ENCODE assay signal across 19 cellular contexts in genomic region chr11:8025816-8026215, GRCh38. TPM values are rescaled to one million over a fixed set of nuclear protein-coding genes. Genes with fewer than 3 reads are reported as not detected.
DNase-seq lines count a peak whose midpoint lies in the region; ATAC-seq lines count a peak whose summit lies in the region.
"Had no signal": no experiment of that assay in that cellular context is flagged by ENCODE, and none has a peak within 500 bp of the region (broad histone marks: within the 10 kb centered on the region; RNA-seq: fewer than 3 reads in every experiment).

No MANE protein-coding gene starts in this region.

- H3K4me3 Mint-ChIP-seq in activated T-cell treated with anti-CD3 and anti-CD28 coated beads, Interleukin-2, amount 50 U/mL, for 72 hours, result no peak overlapping the region
- no peak overlapping the region for H3K4me3 Mint-ChIP-seq in stimulated activated effector memory CD8-positive, alpha-beta T cell treated with anti-CD3 and anti-CD28 coated beads, Interleukin-12 subunit alpha, Interleukin-12 subunit beta, amount 100 ng/mL, for 72 hours
- H3K4me3 Mint-ChIP-seq in activated CD4-positive, alpha-beta T cell treated with anti-CD3 and anti-CD28 coated beads, Interleukin-2, amount 10 ng/mL, durations not matched to agents 24 days and 14 days, result no peak overlapping the region
- H3K4me3 Mint-ChIP-seq: type B pancreatic cell had no signal

- H3K27ac ChIP-seq in SJSA1, result peak overlapping the region; percentile 46; the same call in 1 of the 2 replicates
- H3K27ac ChIP-seq: colonic mucosa, esophagus squamous epithelium had no signal

- intact Hi-C loops in activated CD4-positive, alpha-beta T cell treated with anti-CD3 and anti-CD28 coated beads, Interleukin-2, amount 10 ng/mL, durations not matched to agents 24 days and 14 days (cut with micrococcal nuclease), result no loop called here

- no peak for DNase-seq in activated T-cell treated with anti-CD3 and anti-CD28 coated beads, Interleukin-2, amount 50 U/mL, for 72 hours
- no peak for DNase-seq in activated T-cell treated with anti-CD3 and anti-CD28 coated beads for 4 hours
- DNase-seq in SJSA1 (ENCODE audit: low read depth in 1 of 2, low spot score in 2 of 2), result peak in 1 of 2 experiments; percentile 41
- DNase-seq in fibroblast of gingiva (ENCODE audit: low read depth), result peak; percentile 52
- peak in 1 of 2 donors; percentile 30 for DNase-seq in stimulated activated effector memory CD8-positive, alpha-beta T cell treated with anti-CD3 and anti-CD28 coated beads, Interleukin-12 subunit alpha, Interleukin-12 subunit beta, amount 100 ng/mL, for 72 hours (ENCODE audit: low spot score in 2 of 2)
- no peak for DNase-seq in NCI-H510A treated with DMSO at 0.1 percent for 48 hours (lab: John Stamatoyannopoulos, UW)
- DNase-seq in NCI-H526 (lab: John Stamatoyannopoulos, UW), result no peak
- no peak for DNase-seq in activated CD4-positive, alpha-beta T cell treated with anti-CD3 and anti-CD28 coated beads, Interleukin-2, amount 10 ng/mL, durations not matched to agents 24 days and 14 days
- DNase-seq: activated CD8-positive, alpha-beta memory T cell treated with anti-CD3 and anti-CD28 coated beads for 24 hours; activated naive CD4-positive, alpha-beta T cell treated with anti-CD3 and anti-CD28 coated beads, Interleukin-2, amount 50 U/mL, for 16 hours; esophagus squamous epithelium; mucosa of descending colon; NCI-H187; NCI-H748 treated with DMSO at 0.1 percent for 48 hours; SHP77; stimulated activated CD4-positive, alpha-beta T cell treated with anti-CD3 and anti-CD28 coated beads, Interleukin-15, amount 100 ng/mL, for 24 hours had no signal

- H3K4me1 ChIP-seq in SJSA1 (replicated peaks), result peaks cover 7% of the 10 kb centered on the region
- H3K4me1 ChIP-seq: colonic mucosa, esophagus squamous epithelium had no signal

- H3K4me1 Mint-ChIP-seq in activated T-cell treated with anti-CD3 and anti-CD28 coated beads, Interleukin-2, amount 50 U/mL, for 72 hours (ENCODE audit: low read depth), result no peaks in the 10 kb centered on the region
- H3K4me1 Mint-ChIP-seq in stimulated activated effector memory CD8-positive, alpha-beta T cell treated with anti-CD3 and anti-CD28 coated beads, Interleukin-12 subunit alpha, Interleukin-12 subunit beta, amount 100 ng/mL, for 72 hours, result no peaks in the 10 kb centered on the region
- peaks cover 2% of the 10 kb centered on the region for H3K4me1 Mint-ChIP-seq in activated CD4-positive, alpha-beta T cell treated with anti-CD3 and anti-CD28 coated beads, Interleukin-2, amount 10 ng/mL, durations not matched to agents 24 days and 14 days

- ATAC-seq in activated T-cell treated with anti-CD3 and anti-CD28 coated beads, Interleukin-2, amount 50 U/mL, for 72 hours (replicated peaks in 1 of 2), result peak; percentile 50 to 70
- ATAC-seq in stimulated activated effector memory CD8-positive, alpha-beta T cell treated with anti-CD3 and anti-CD28 coated beads, Interleukin-12 subunit alpha, Interleukin-12 subunit beta, amount 100 ng/mL, for 72 hours, result peak; percentile 47
- ATAC-seq: K562, mucosa of descending colon had no signal

- H3K36me3 Mint-ChIP-seq in activated T-cell treated with anti-CD3 and anti-CD28 coated beads, Interleukin-2, amount 50 U/mL, for 72 hours (ENCODE audit: insufficient read depth in 2 of 2), result no peaks in the 10 kb centered on the region
- no peaks in the 10 kb centered on the region for H3K36me3 Mint-ChIP-seq in stimulated activated effector memory CD8-positive, alpha-beta T cell treated with anti-CD3 and anti-CD28 coated beads, Interleukin-12 subunit alpha, Interleukin-12 subunit beta, amount 100 ng/mL, for 72 hours
- no peaks in the 10 kb centered on the region for H3K36me3 Mint-ChIP-seq in activated CD4-positive, alpha-beta T cell treated with anti-CD3 and anti-CD28 coated beads, Interleukin-2, amount 10 ng/mL, durations not matched to agents 24 days and 14 days (ENCODE audit: low read depth)
- H3K36me3 Mint-ChIP-seq: type B pancreatic cell had no signal

- no peaks in the 10 kb centered on the region for H3K9me3 ChIP-seq in SJSA1 (replicated peaks)
- H3K9me3 ChIP-seq: colonic mucosa, esophagus squamous epithelium, mucosa of descending colon had no signal

- H3K9me3 Mint-ChIP-seq in activated T-cell treated with anti-CD3 and anti-CD28 coated beads, Interleukin-2, amount 50 U/mL, for 72 hours, result no peaks in the 10 kb centered on the region
- H3K9me3 Mint-ChIP-seq in stimulated activated effector memory CD8-positive, alpha-beta T cell treated with anti-CD3 and anti-CD28 coated beads, Interleukin-12 subunit alpha, Interleukin-12 subunit beta, amount 100 ng/mL, for 72 hours, result no peaks in the 10 kb centered on the region
- H3K9me3 Mint-ChIP-seq in activated CD4-positive, alpha-beta T cell treated with anti-CD3 and anti-CD28 coated beads, Interleukin-2, amount 10 ng/mL, durations not matched to agents 24 days and 14 days, result no peaks in the 10 kb centered on the region
- H3K9me3 Mint-ChIP-seq: type B pancreatic cell had no signal

- H3K36me3 ChIP-seq in SJSA1, result no peaks in the 10 kb centered on the region
- H3K36me3 ChIP-seq: colonic mucosa, esophagus squamous epithelium had no signal

- no peaks in the 10 kb centered on the region for H3K27me3 ChIP-seq in SJSA1 (replicated peaks)

- no peak overlapping the region for H3K4me3 ChIP-seq in SJSA1
- H3K4me3 ChIP-seq: colonic mucosa, esophagus squamous epithelium, K562, mucosa of descending colon had no signal

- peaks cover 26% of the 10 kb centered on the region for H3K27me3 Mint-ChIP-seq in activated T-cell treated with anti-CD3 and anti-CD28 coated beads, Interleukin-2, amount 50 U/mL, for 72 hours (ENCODE audit: low read depth)
- peaks cover 22% of the 10 kb centered on the region for H3K27me3 Mint-ChIP-seq in activated CD4-positive, alpha-beta T cell treated with anti-CD3 and anti-CD28 coated beads, Interleukin-2, amount 10 ng/mL, durations not matched to agents 24 days and 14 days

- no peak overlapping the region for H3K27ac Mint-ChIP-seq in activated T-cell treated with anti-CD3 and anti-CD28 coated beads, Interleukin-2, amount 50 U/mL, for 72 hours
- H3K27ac Mint-ChIP-seq in stimulated activated effector memory CD8-positive, alpha-beta T cell treated with anti-CD3 and anti-CD28 coated beads, Interleukin-12 subunit alpha, Interleukin-12 subunit beta, amount 100 ng/mL, for 72 hours, result no peak overlapping the region
- no peak overlapping the region for H3K27ac Mint-ChIP-seq in activated CD4-positive, alpha-beta T cell treated with anti-CD3 and anti-CD28 coated beads, Interleukin-2, amount 10 ng/mL, durations not matched to agents 24 days and 14 days
- H3K27ac Mint-ChIP-seq: type B pancreatic cell had no signal

RNA-seq across cellular contexts. Expression of gene EIF3F, which starts 38.7 kb away (rescaled TPM):
- 100 to 1,000 TPM; 287 to 325 TPM for total RNA-seq in activated T-cell treated with anti-CD3 and anti-CD28 coated beads, Interleukin-2, amount 50 U/mL, for 72 hours
- 131 and 201 TPM in 2 replicates for total RNA-seq in SJSA1 (2014; rRNA removed; shearing (Covaris generic))
- 224 and 226 TPM in 2 replicates for total RNA-seq in activated CD4-positive, alpha-beta T cell treated with anti-CD3 and anti-CD28 coated beads, Interleukin-2, amount 10 ng/mL, durations not matched to agents 24 days and 14 days

RNA-seq across cellular contexts. Expression of gene TUB, which starts 55.2 kb away (rescaled TPM):
- total RNA-seq in activated T-cell treated with anti-CD3 and anti-CD28 coated beads, Interleukin-2, amount 50 U/mL, for 72 hours, result under 1 TPM; 0.10 to 0.32 TPM
- 2.3 and 3.0 TPM in 2 replicates for total RNA-seq in SJSA1 (2014; rRNA removed; shearing (Covaris generic))
- total RNA-seq in activated CD4-positive, alpha-beta T cell treated with anti-CD3 and anti-CD28 coated beads, Interleukin-2, amount 10 ng/mL, durations not matched to agents 24 days and 14 days, result 0.30 and 0.43 TPM in 2 replicates
- total RNA-seq: K562 had no signal
